ENCODE assay signal across 2 cellular contexts in genomic region chr14:86915416-86915815, GRCh38.
TF ChIP-seq lines count a peak whose summit lies in the region.

No MANE protein-coding gene starts in this region.

TF ChIP-seq in WTC11, 78 proteins besides CTCF, POLR2A, EP300 and RAD21 (continued from another document):
- no peak for TF ChIP-seq ZNF281 (CRISPR knock-in tag; IDR thresholded peaks at IDR 0.05)
- TF ChIP-seq CBFB (CRISPR knock-in tag; IDR thresholded peaks at IDR 0.05; ENCODE audit: low read depth) = no peak
- no peak for TF ChIP-seq ZNF232 (CRISPR knock-in tag; IDR thresholded peaks at IDR 0.05)
- TF ChIP-seq ZSCAN18 (CRISPR knock-in tag; IDR thresholded peaks at IDR 0.05) = no peak
- TF ChIP-seq GABPB1 (CRISPR knock-in tag; IDR thresholded peaks at IDR 0.05) = no peak
- TF ChIP-seq ARID4B (CRISPR knock-in tag; IDR thresholded peaks at IDR 0.05; ENCODE audit: borderline replicate concordance) = no peak
- no peak for TF ChIP-seq SP1 (CRISPR knock-in tag; conservative IDR thresholded peaks at IDR 0.05)
- TF ChIP-seq USF1 (CRISPR knock-in tag; IDR thresholded peaks at IDR 0.05) = no peak
- TF ChIP-seq EMX1 (CRISPR knock-in tag; IDR thresholded peaks at IDR 0.05) = no peak
- no peak for TF ChIP-seq NFYB (CRISPR knock-in tag; conservative IDR thresholded peaks at IDR 0.05; ENCODE audit: low read depth)

TF ChIP-seq in SK-N-SH treated with all-trans-retinoic acid at 6 μM for 48 hours, 23 proteins besides CTCF, POLR2A, EP300 and RAD21 (continued from another document):
- TF ChIP-seq PATZ1 (CRISPR knock-in tag; IDR thresholded peaks at IDR 0.05; ENCODE audit: borderline replicate concordance) (no peak), RARB (CRISPR knock-in tag; IDR thresholded peaks at IDR 0.05) (no peak), ZNF70 (CRISPR knock-in tag; IDR thresholded peaks at IDR 0.05) (no peak), POU6F1 (CRISPR knock-in tag; IDR thresholded peaks at IDR 0.05; ENCODE audit: borderline replicate concordance, low read depth) (no peak), ZFP30 (CRISPR knock-in tag; IDR thresholded peaks at IDR 0.05) (no peak), ZNF565 (CRISPR knock-in tag; conservative IDR thresholded peaks at IDR 0.05; ENCODE audit: low read depth) (no peak)
